In genomic region chr10:23053036-23053435, GRCh38 we compare ENCODE assay signal across 1 cellular context.
TF ChIP-seq lines count a peak whose summit lies in the region.

No MANE protein-coding gene starts in this region.

TF ChIP-seq in K562, 482 proteins besides CTCF, POLR2A, EP300 and RAD21 (continued from another document and continues in another):
- no peak for TF ChIP-seq ZBTB33 (CRISPR knock-in tag; IDR thresholded peaks at IDR 0.05)
- no peak for TF ChIP-seq BRCA1 (IDR thresholded peaks at IDR 0.05)
- TF ChIP-seq BRCA1 (CRISPR knock-in tag; IDR thresholded peaks at IDR 0.05): no peak
- no peak for TF ChIP-seq KLF1 (tag; IDR thresholded peaks at IDR 0.05)
- TF ChIP-seq SPI1 (IDR thresholded peaks at IDR 0.05; ENCODE audit: borderline replicate concordance, low read depth, low read length): peak; percentile 80; the same call in 1 of the 2 replicates
- no peak for TF ChIP-seq TRIM24 (IDR thresholded peaks at IDR 0.05)
- peak; percentile 9; the same call in 1 of the 2 replicates for TF ChIP-seq POLR2H (tag; IDR thresholded peaks at IDR 0.05; ENCODE audit: low read depth)
- TF ChIP-seq TFAM (CRISPR knock-in tag; conservative IDR thresholded peaks at IDR 0.05): no peak
- no peak for TF ChIP-seq NFYB (IDR thresholded peaks at IDR 0.05; ENCODE audit: extremely low read depth, insufficient read length)
- no peak for TF ChIP-seq ZNF76 (CRISPR knock-in tag; IDR thresholded peaks at IDR 0.05; ENCODE audit: borderline replicate concordance)
- TF ChIP-seq KAT7 (CRISPR knock-in tag; IDR thresholded peaks at IDR 0.05; ENCODE audit: borderline replicate concordance): no peak
- TF ChIP-seq GTF2B (IDR thresholded peaks at IDR 0.05; ENCODE audit: extremely low read depth, insufficient read length): no peak
- no peak for TF ChIP-seq ZBTB40 (IDR thresholded peaks at IDR 0.05)
- TF ChIP-seq ZBTB40 (CRISPR knock-in tag; IDR thresholded peaks at IDR 0.05): no peak
- TF ChIP-seq L3MBTL2 (IDR thresholded peaks at IDR 0.05): peak; percentile 41; the same call in 1 of the 2 replicates
- peak; percentile 78; the same call in 1 of the 2 replicates for TF ChIP-seq ZNF395 (CRISPR knock-in tag; IDR thresholded peaks at IDR 0.05)
- TF ChIP-seq HIVEP1 (CRISPR knock-in tag; IDR thresholded peaks at IDR 0.05): no peak
- TF ChIP-seq MTA2 (IDR thresholded peaks at IDR 0.05; ENCODE audit: low read depth): 0 out of 2 replicates have a peak, but pooled peaks have one; percentile 30
- TF ChIP-seq ZMIZ1 (IDR thresholded peaks at IDR 0.05; ENCODE audit: low read depth in 2 of 2, low read length in 2 of 2): no peak
- TF ChIP-seq MED1 (CRISPR knock-in tag; IDR thresholded peaks at IDR 0.05; ENCODE audit: borderline replicate concordance): no peak
- TF ChIP-seq POU5F1 (IDR thresholded peaks at IDR 0.05; ENCODE audit: borderline replicate concordance, low read depth, low read length, partially characterized antibody): no peak
- TF ChIP-seq GTF2E2 (tag; IDR thresholded peaks at IDR 0.05): no peak
- TF ChIP-seq ELF1 (tag; IDR thresholded peaks at IDR 0.05): no peak
- peak; percentile 94 for TF ChIP-seq BACH1 (tag; IDR thresholded peaks at IDR 0.05)
- TF ChIP-seq C11orf30 (IDR thresholded peaks at IDR 0.05; ENCODE audit: low read depth): peak; percentile 97
- no peak for TF ChIP-seq STAT6 (CRISPR knock-in tag; IDR thresholded peaks at IDR 0.05)
- TF ChIP-seq DPF2 (IDR thresholded peaks at IDR 0.05): peak; percentile 31; the same call in 1 of the 2 replicates
- TF ChIP-seq ZFP1 (CRISPR knock-in tag; IDR thresholded peaks at IDR 0.05): no peak
- TF ChIP-seq USF1 (CRISPR knock-in tag; IDR thresholded peaks at IDR 0.05): no peak
- TF ChIP-seq ARID3A (IDR thresholded peaks at IDR 0.05; ENCODE audit: borderline replicate concordance, low read depth, low read length): no peak
- TF ChIP-seq ZNF253 (CRISPR knock-in tag; conservative IDR thresholded peaks at IDR 0.05): no peak
- TF ChIP-seq ZNF668 (CRISPR knock-in tag; IDR thresholded peaks at IDR 0.05): no peak
- no peak for TF ChIP-seq ILF3 (IDR thresholded peaks at IDR 0.05; ENCODE audit: borderline replicate concordance)
- TF ChIP-seq PURB (CRISPR knock-in tag; IDR thresholded peaks at IDR 0.05; ENCODE audit: low read depth): no peak
- no peak for TF ChIP-seq CBX1 (IDR thresholded peaks at IDR 0.05; ENCODE audit: low read depth)
- 0 out of 2 replicates have a peak, but pooled peaks have one; percentile 70 for TF ChIP-seq BCL6 (CRISPR knock-in tag; IDR thresholded peaks at IDR 0.05)
- TF ChIP-seq ATF3 (IDR thresholded peaks at IDR 0.05): no peak
- TF ChIP-seq ATF3 (CRISPR knock-in tag; conservative IDR thresholded peaks at IDR 0.05): no peak
- peak in 1 of 2 experiments; percentile 58; a peak in 1 of 4 replicates for TF ChIP-seq TBL1XR1 (IDR thresholded peaks at IDR 0.05; ENCODE audit: low read length in 2 of 2)
